In genomic region chr11:119728651-119729580, GRCh38 we compare ENCODE assay signal across 1 cellular context.
A peak's percentile ranks its signal among the peaks of the same experiment; 100 is the strongest.
TF ChIP-seq lines count a peak whose summit lies in the region.

A gene with protein sequence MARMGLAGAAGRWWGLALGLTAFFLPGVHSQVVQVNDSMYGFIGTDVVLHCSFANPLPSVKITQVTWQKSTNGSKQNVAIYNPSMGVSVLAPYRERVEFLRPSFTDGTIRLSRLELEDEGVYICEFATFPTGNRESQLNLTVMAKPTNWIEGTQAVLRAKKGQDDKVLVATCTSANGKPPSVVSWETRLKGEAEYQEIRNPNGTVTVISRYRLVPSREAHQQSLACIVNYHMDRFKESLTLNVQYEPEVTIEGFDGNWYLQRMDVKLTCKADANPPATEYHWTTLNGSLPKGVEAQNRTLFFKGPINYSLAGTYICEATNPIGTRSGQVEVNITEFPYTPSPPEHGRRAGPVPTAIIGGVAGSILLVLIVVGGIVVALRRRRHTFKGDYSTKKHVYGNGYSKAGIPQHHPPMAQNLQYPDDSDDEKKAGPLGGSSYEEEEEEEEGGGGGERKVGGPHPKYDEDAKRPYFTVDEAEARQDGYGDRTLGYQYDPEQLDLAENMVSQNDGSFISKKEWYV (minus strand): TSS chr11:119729200. CDS start chr11:119728553, 647 bp downstream.

TF ChIP-seq in K562, 482 proteins besides CTCF, POLR2A, EP300 and RAD21 (continued from another document and continues in another):
- TF ChIP-seq ZNF318 (IDR thresholded peaks at IDR 0.05; ENCODE audit: borderline replicate concordance in 1 of 2, low read depth in 1 of 2) (no peak), TSC22D4 (tag; IDR thresholded peaks at IDR 0.05) (no peak), ZNF785 (CRISPR knock-in tag; IDR thresholded peaks at IDR 0.05) (no peak), FUS (optimal IDR thresholded peaks at IDR 0.05; ENCODE audit: low read depth, low read length) (no peak), PATZ1 (CRISPR knock-in tag; IDR thresholded peaks at IDR 0.05; ENCODE audit: borderline replicate concordance) (no peak), ZNF239 (CRISPR knock-in tag; IDR thresholded peaks at IDR 0.05) (no peak), RBM25 (IDR thresholded peaks at IDR 0.05; ENCODE audit: low read depth, low read length, severe bottlenecking) (no peak), POLR2B (IDR thresholded peaks at IDR 0.05; ENCODE audit: low read depth, partially characterized antibody) (no peak), MYC (IDR thresholded peaks at IDR 0.05; ENCODE audit: low read depth, low read length) (no peak), MYC (CRISPR knock-in tag; IDR thresholded peaks at IDR 0.05; ENCODE audit: borderline replicate concordance, low read depth) (no peak), RHOXF2B (CRISPR knock-in tag; conservative IDR thresholded peaks at IDR 0.05) (no peak), POLR2H (tag; IDR thresholded peaks at IDR 0.05; ENCODE audit: low read depth) (no peak), ZNF76 (CRISPR knock-in tag; IDR thresholded peaks at IDR 0.05; ENCODE audit: borderline replicate concordance) (no peak), EGR1 (conservative IDR thresholded peaks at IDR 0.05) (peak; percentile 80), ZBTB11 (CRISPR knock-in tag; IDR thresholded peaks at IDR 0.05) (no peak), CREBBP (IDR thresholded peaks at IDR 0.05; ENCODE audit: low read depth, low read length) (no peak), DNMT1 (IDR thresholded peaks at IDR 0.05) (no peak), ZNF695 (CRISPR knock-in tag; IDR thresholded peaks at IDR 0.05) (no peak), XRCC5 (IDR thresholded peaks at IDR 0.05; ENCODE audit: low read depth, low read length) (no peak), SIX5 (IDR thresholded peaks at IDR 0.05; ENCODE audit: borderline replicate concordance in 1 of 2, insufficient read depth in 1 of 2, low read depth in 1 of 2, low read length in 2 of 2) (no peak), THAP12 (CRISPR knock-in tag; IDR thresholded peaks at IDR 0.05) (no peak), NELFE (IDR thresholded peaks at IDR 0.05; ENCODE audit: insufficient read depth, insufficient read length) (no peak), ZC3H4 (CRISPR knock-in tag; IDR thresholded peaks at IDR 0.05; ENCODE audit: borderline replicate concordance) (no peak), ARID2 (IDR thresholded peaks at IDR 0.05) (no peak), ELF4 (CRISPR knock-in tag; IDR thresholded peaks at IDR 0.05) (no peak), ARID3A (IDR thresholded peaks at IDR 0.05; ENCODE audit: borderline replicate concordance, low read depth, low read length) (no peak), U2AF2 (optimal IDR thresholded peaks at IDR 0.05; ENCODE audit: low read depth, low read length) (no peak), ZFPM2 (CRISPR knock-in tag; IDR thresholded peaks at IDR 0.05) (no peak), ILF3 (IDR thresholded peaks at IDR 0.05; ENCODE audit: borderline replicate concordance) (no peak)
- TF ChIP-seq, protein P1, sequence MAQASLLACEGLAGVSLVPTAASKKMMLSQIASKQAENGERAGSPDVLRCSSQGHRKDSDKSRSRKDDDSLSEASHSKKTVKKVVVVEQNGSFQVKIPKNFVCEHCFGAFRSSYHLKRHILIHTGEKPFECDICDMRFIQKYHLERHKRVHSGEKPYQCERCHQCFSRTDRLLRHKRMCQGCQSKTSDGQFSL (CRISPR knock-in tag; IDR thresholded peaks at IDR 0.05), result peak; percentile 78
- TF ChIP-seq, protein P1 (tag; IDR thresholded peaks at IDR 0.05), result peak in 1 of 2 experiments; percentile 49; a peak in 1 of 4 replicates
- TF ChIP-seq, protein P2, sequence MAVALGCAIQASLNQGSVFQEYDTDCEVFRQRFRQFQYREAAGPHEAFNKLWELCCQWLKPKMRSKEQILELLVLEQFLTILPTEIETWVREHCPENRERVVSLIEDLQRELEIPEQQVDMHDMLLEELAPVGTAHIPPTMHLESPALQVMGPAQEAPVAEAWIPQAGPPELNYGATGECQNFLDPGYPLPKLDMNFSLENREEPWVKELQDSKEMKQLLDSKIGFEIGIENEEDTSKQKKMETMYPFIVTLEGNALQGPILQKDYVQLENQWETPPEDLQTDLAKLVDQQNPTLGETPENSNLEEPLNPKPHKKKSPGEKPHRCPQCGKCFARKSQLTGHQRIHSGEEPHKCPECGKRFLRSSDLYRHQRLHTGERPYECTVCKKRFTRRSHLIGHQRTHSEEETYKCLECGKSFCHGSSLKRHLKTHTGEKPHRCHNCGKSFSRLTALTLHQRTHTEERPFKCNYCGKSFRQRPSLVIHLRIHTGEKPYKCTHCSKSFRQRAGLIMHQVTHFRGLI (CRISPR knock-in tag; IDR thresholded peaks at IDR 0.05), result no peak
- TF ChIP-seq, protein P3, sequence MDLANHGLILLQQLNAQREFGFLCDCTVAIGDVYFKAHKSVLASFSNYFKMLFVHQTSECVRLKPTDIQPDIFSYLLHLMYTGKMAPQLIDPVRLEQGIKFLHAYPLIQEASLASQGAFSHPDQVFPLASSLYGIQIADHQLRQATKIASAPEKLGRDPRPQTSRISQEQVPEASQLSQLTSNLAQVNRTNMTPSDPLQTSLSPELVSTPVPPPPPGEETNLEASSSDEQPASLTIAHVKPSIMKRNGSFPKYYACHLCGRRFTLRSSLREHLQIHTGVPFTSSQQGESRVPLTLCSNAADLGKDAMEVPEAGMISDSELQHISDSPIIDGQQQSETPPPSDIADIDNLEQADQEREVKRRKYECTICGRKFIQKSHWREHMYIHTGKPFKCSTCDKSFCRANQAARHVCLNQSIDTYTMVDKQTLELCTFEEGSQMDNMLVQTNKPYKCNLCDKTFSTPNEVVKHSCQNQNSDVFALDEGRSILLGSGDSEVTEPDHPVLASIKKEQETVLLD (IDR thresholded peaks at IDR 0.05), result no peak
- TF ChIP-seq, protein P4, sequence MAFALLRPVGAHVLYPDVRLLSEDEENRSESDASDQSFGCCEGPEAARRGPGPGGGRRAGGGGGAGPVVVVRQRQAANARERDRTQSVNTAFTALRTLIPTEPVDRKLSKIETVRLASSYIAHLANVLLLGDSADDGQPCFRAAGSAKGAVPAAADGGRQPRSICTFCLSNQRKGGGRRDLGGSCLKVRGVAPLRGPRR (CRISPR knock-in tag; IDR thresholded peaks at IDR 0.05), result no peak
